Comparison of ENCODE assay signal across 27 cellular contexts in the genomic region with DNA sequence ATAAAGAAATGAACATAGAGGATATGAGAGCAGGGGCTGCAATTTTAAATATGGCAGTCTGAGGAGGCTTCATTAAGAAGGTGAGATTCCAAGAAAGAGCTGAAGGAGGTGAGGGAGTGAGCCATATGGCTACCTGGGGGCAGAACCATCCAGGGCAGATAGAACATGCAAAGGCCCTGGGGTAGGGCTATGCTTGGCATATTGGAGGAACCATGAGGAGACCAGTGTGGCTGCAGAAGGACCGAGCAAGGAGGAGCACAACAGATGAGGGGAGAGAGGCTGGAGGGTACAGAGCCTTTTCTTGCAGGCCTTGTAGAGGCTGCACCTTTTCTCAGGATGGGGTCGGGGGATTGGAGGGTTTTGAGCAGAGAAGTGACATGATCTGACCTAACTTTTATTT.
"Had no signal": no experiment of that assay in that cellular context is flagged by ENCODE, and none has a peak within 500 bp of the region (broad histone marks: within the 10 kb centered on the region; RNA-seq: fewer than 3 reads in every experiment).

No MANE protein-coding gene starts in this region.

- FAIRE-seq: urothelium cell line had no signal

- DNase-seq: stimulated activated CD4-positive, alpha-beta T cell treated with anti-CD3 and anti-CD28 coated beads, Interleukin-2, amount 100 ng/mL, for 48 hours; stimulated activated CD4-positive, alpha-beta T cell treated with anti-CD3 and anti-CD28 coated beads, Interleukin-4, amount 100 ng/mL, for 1 hour; stimulated activated CD4-positive, alpha-beta T cell treated with anti-CD3 and anti-CD28 coated beads, Interleukin-4, amount 100 ng/mL, for 24 hours; stimulated activated CD4-positive, alpha-beta T cell treated with anti-CD3 and anti-CD28 coated beads, Interleukin-4, amount 100 ng/mL, for 4 hours; stimulated activated CD8-positive, alpha-beta memory T cell treated with anti-CD3 and anti-CD28 coated beads, Interleukin-4, amount 100 ng/mL, for 48 hours; stimulated activated naive B cell treated with anti-CD40 and anti-IgM and Interleukin-4, amounts not matched to agents 10 μg/mL and 1 μg/mL and 100 μg/mL, for 72 hours; stimulated activated naive CD4-positive, alpha-beta T cell; stimulated activated naive CD4-positive, alpha-beta T cell treated with Interleukin-2 at 50 U/mL for 16 hours; stimulated activated naive CD8-positive, alpha-beta T cell treated with anti-CD3 and anti-CD28 coated beads, Interleukin-15, amount 100 ng/mL, for 72 hours; stimulated activated naive CD8-positive, alpha-beta T cell treated with anti-CD3 and anti-CD28 coated beads, Interleukin-15, Interleukin-2, amounts not matched to agents 100 U/mL and 50 U/mL, for 24 hours; stomach; substantia nigra; testis; thyroid gland; tibial artery; transverse colon; trophoblast cell; upper lobe of left lung; upper lobe of right lung; uterus had no signal

- ATAC-seq: stimulated activated effector memory CD8-positive, alpha-beta T cell treated with anti-CD3 and anti-CD28 coated beads, Interleukin-12 subunit alpha, Interleukin-12 subunit beta, amount 100 ng/mL, for 72 hours; stimulated activated memory B cell treated with anti-CD40 and anti-IgM and Interleukin-4, amounts not matched to agents 10 μg/mL and 1 μg/mL and 100 μg/mL, for 72 hours; stimulated activated naive B cell treated with anti-CD40 and anti-IgM and Interleukin-4, amounts not matched to agents 10 μg/mL and 1 μg/mL and 100 μg/mL, for 72 hours; stimulated activated naive CD8-positive, alpha-beta T cell treated with anti-CD3 and anti-CD28 coated beads, Interleukin-15, amount 100 ng/mL, for 72 hours; stimulated activated naive CD8-positive, alpha-beta T cell treated with anti-CD3 and anti-CD28 coated beads, Interleukin-15, Interleukin-2, amounts not matched to agents 100 U/mL and 50 U/mL, for 24 hours; upper lobe of right lung had no signal

- H3K4me3 ChIP-seq: stomach, suprapubic skin, testis, thoracic aorta, thyroid gland, tibial artery, tibial nerve, transverse colon, upper lobe of left lung, upper lobe of right lung, uterus, vagina had no signal

- H3K4me1 ChIP-seq: suprapubic skin, testis, tibial artery, tibial nerve, uterus, vagina had no signal

- H3K36me3 ChIP-seq: stomach, suprapubic skin, thoracic aorta, thyroid gland, tibial artery, tibial nerve, transverse colon, upper lobe of left lung, upper lobe of right lung, uterus, vagina had no signal

- H3K27ac ChIP-seq: stomach, suprapubic skin, testis, thoracic aorta, thyroid gland, tibial artery, tibial nerve, transverse colon, upper lobe of left lung, upper lobe of right lung, uterus, vagina had no signal

- H3K27me3 ChIP-seq: stomach, suprapubic skin, testis, thyroid gland, tibial artery, tibial nerve, transverse colon, upper lobe of left lung, upper lobe of right lung, uterus, vagina had no signal

- H3K9me3 ChIP-seq: stomach, suprapubic skin, testis, thoracic aorta, thyroid gland, tibial artery, tibial nerve, transverse colon, upper lobe of left lung, upper lobe of right lung, uterus, vagina had no signal
